8 cellular contexts compared by ENCODE assay signal in the genomic region with DNA sequence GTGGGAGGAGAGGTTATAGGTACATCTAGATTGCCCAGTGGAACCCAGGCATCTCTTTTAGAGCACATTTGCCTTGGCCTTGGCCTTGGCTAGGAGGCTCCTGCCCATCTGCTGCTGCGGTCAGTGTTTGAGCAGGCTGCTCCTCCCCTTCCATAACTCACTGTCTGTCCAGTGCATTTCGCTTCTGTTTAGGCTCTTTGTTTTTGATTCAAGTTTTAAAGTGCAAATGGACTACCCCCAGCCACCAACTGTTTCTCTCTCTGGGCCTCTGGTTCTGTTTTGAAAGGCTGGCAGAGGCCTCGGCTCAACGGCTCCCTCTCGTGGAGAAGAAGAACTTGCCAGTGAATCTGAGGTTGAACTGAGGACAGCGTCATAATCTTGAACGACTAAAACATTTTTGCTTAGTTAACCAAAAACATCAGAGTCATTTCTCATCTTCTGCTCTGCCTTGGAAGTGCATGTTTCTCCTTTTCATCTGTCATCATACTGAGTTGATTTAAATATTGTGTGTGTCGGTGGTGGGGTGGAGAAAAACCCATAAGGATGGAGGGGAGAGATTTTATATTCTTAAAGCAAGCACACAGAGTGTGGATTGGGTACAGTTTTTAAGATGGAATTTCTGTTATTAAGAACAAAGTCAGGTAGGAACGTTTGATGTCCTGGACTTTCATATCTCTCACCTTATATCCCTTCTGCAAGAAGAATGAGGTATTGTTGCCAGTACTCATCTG.
DNase-seq lines count a peak whose midpoint lies in the region; ATAC-seq and TF ChIP-seq lines count a peak whose summit lies in the region.

No MANE protein-coding gene starts in this region.

- H3K4me3 ChIP-seq in sigmoid colon, result no peak overlapping the region

- peak; percentile 91 for DNase-seq in G401 (ENCODE audit: low spot score)
- DNase-seq in T-helper 2 cell, result peak in 4 of 5 experiments; percentile 12 to 77 (median 43)
- peak in 57 of 58 donors; percentile 12 to 90 (median 70) for DNase-seq in anterior cingulate cortex (lab: John Stamatoyannopoulos, UW)
- DNase-seq in left ventricle myocardium superior, result peak; percentile 76
- peak; percentile 90 for DNase-seq in sigmoid colon

- peaks cover 0 to 28% (median 22%) of the 10 kb centered on the region in 4 donors for H3K4me1 ChIP-seq in sigmoid colon

- in situ Hi-C loops in G401 (cut with HindIII; ENCODE audit: low sequenced_read_pairs), result no loop called here

- peak overlapping the region; percentile 31 for H3K27ac ChIP-seq in KOPT-K1 (ENCODE audit: low read depth, low read length, poor library complexity, severe bottlenecking)
- H3K27ac ChIP-seq in sigmoid colon, result peak overlapping the region; percentile 4 to 51 (median 32)

- intact Hi-C loops in left ventricle myocardium superior (cut with micrococcal nuclease), result no loop called here
- intact Hi-C loops in sigmoid colon (cut with DNase I), result loop anchor here (5.0 to 10.0 kb wide), 3 partner anchors 131 to 1367 kb away; a partner anchor contains a TSS

- H3K27me3 ChIP-seq in sigmoid colon, result no peaks in the 10 kb centered on the region

- WGBS in sigmoid colon, 2 donors, result 18 to 26% methylated on average over 9 of the region's 9 CpGs

- TF ChIP-seq EP300 in sigmoid colon (IDR thresholded peaks at IDR 0.05), result no peak

- H3K9me3 ChIP-seq in KOPT-K1 (ENCODE audit: insufficient read depth, low read length, poor library complexity, severe bottlenecking) (no peaks in the 10 kb centered on the region), sigmoid colon (no peaks in the 10 kb centered on the region)

- peaks cover 90% of the 10 kb centered on the region for H3K36me3 ChIP-seq in KOPT-K1 (ENCODE audit: insufficient read depth, low read length)
- H3K36me3 ChIP-seq in sigmoid colon, result peaks cover 12 to 28% (median 22%) of the 10 kb centered on the region in 4 donors

- no peak for TF ChIP-seq POLR2A in sigmoid colon (IDR thresholded peaks at IDR 0.05)

- peak; percentile 61 for ATAC-seq in left ventricle myocardium superior
- ATAC-seq in GM19324 (IDR thresholded peaks at IDR 0.05; ENCODE audit: low FRiP score, unreplicated experiment), result no peak
- ATAC-seq in GM21717 (IDR thresholded peaks at IDR 0.05; ENCODE audit: unreplicated experiment), result no peak

- peak; percentile 73 to 94 (median 80) for TF ChIP-seq CTCF in sigmoid colon (IDR thresholded peaks at IDR 0.05)
